Comparison of ENCODE assay signal across 37 cellular contexts in genomic region chrX:149910178-149910695, GRCh38. TPM values are rescaled to one million over a fixed set of nuclear protein-coding genes. Genes with fewer than 3 reads are reported as not detected.
DNase-seq lines count a peak whose midpoint lies in the region; ATAC-seq, FAIRE-seq and TF ChIP-seq lines count a peak whose summit lies in the region.
"Had no signal": no experiment of that assay in that cellular context is flagged by ENCODE, and none has a peak within 500 bp of the region (broad histone marks: within the 10 kb centered on the region; RNA-seq: fewer than 3 reads in every experiment).

No MANE protein-coding gene starts in this region.

- POLR2A ChIA-PET in naive thymus-derived CD4-positive, alpha-beta T cell (lab: Charles Lee) = interaction anchor here (1.2 kb wide), 1 partner anchor 28 kb away, joined by 3 read pairs; the partner anchor contains the start of gene EOLA2

- no peaks in the 10 kb centered on the region for H3K4me1 ChIP-seq in naive thymus-derived CD4-positive, alpha-beta T cell (ENCODE audit: control insufficient read depth in 2 of 2, insufficient read depth in 2 of 2, low read length in 2 of 2)
- H3K4me1 ChIP-seq: BLaER1, gastroesophageal sphincter had no signal

- DNase-seq in NCI-H82 (lab: John Stamatoyannopoulos, UW) (peak; percentile 20), NCI-H82 treated with DMSO at 0.1 percent for 48 hours (lab: John Stamatoyannopoulos, UW; ENCODE audit: unreplicated experiment) (no peak), NCI-H69 (lab: John Stamatoyannopoulos, UW) (peak; percentile 12), omental fat pad (ENCODE audit: low spot score) (no peak), GM12891 (ENCODE audit: insufficient read length, low spot score) (no peak)
- DNase-seq in naive thymus-derived CD4-positive, alpha-beta T cell = peak in 1 of 9 donors; percentile 32
- DNase-seq: activated effector memory CD4-positive, alpha-beta T cell treated with Interleukin-2 at 50 U/mL for 16 hours; DMS79; H9; Kasumi-1; left cardiac atrium; NCI-H146; NCI-H2171 treated with DMSO at 0.1 percent for 48 hours; NCI-H524; posterior cingulate gyrus; stimulated activated CD4-positive, alpha-beta T cell treated with anti-CD3 and anti-CD28 coated beads, Interleukin-12 subunit alpha, Interleukin-12 subunit beta, amount 100 ng/mL, for 4 hours; stimulated activated CD4-positive, alpha-beta T cell treated with anti-CD3 and anti-CD28 coated beads, Interleukin-4, amount 100 ng/mL, for 1 hour; T-helper 17 cell; trophoblast cell had no signal

- intact Hi-C loops in naive thymus-derived CD4-positive, alpha-beta T cell (cut with micrococcal nuclease) = no loop called here

- H3K4me3 ChIP-seq in naive thymus-derived CD4-positive, alpha-beta T cell (ENCODE audit: low read length) = no peak overlapping the region
- H3K4me3 ChIP-seq: BLaER1, gastroesophageal sphincter, hepatocyte had no signal

- peaks cover 0 to 9% (median 4%) of the 10 kb centered on the region in 5 donors for H3K36me3 Mint-ChIP-seq in naive thymus-derived CD4-positive, alpha-beta T cell
- H3K36me3 Mint-ChIP-seq: stimulated activated effector memory CD8-positive, alpha-beta T cell treated with anti-CD3 and anti-CD28 coated beads, Interleukin-12 subunit alpha, Interleukin-12 subunit beta, amount 100 ng/mL, for 72 hours had no signal

- TF ChIP-seq CTCF in omental fat pad (IDR thresholded peaks at IDR 0.05) = no peak

- H3K27ac Mint-ChIP-seq in naive thymus-derived CD4-positive, alpha-beta T cell = peak overlapping the region in 7 of 9 donors; percentile 4 to 86 (median 46)
- H3K27ac Mint-ChIP-seq: activated CD4-positive, alpha-beta T cell treated with anti-CD3 and anti-CD28 coated beads for 36 hours; activated CD8-positive, alpha-beta T cell treated with anti-CD3 and anti-CD28 coated beads, Interleukin-2, amount 10 ng/mL, durations not matched to agents 7 days and 5 days; H9; stimulated activated effector memory CD8-positive, alpha-beta T cell treated with anti-CD3 and anti-CD28 coated beads, Interleukin-12 subunit alpha, Interleukin-12 subunit beta, amount 100 ng/mL, for 72 hours; T-helper 17 cell had no signal

- no peak overlapping the region for H3K27ac ChIP-seq in naive thymus-derived CD4-positive, alpha-beta T cell (ENCODE audit: low read depth, low read length)
- H3K27ac ChIP-seq: BLaER1, gastroesophageal sphincter, hepatocyte, RWPE1 had no signal

- peaks cover 0 to 8% (median 0%) of the 10 kb centered on the region in 7 donors for H3K4me1 Mint-ChIP-seq in naive thymus-derived CD4-positive, alpha-beta T cell
- H3K4me1 Mint-ChIP-seq: activated CD4-positive, alpha-beta T cell treated with anti-CD3 and anti-CD28 coated beads for 36 hours; central memory CD8-positive, alpha-beta T cell; H9; T-helper 17 cell had no signal

- H3K36me3 ChIP-seq in naive thymus-derived CD4-positive, alpha-beta T cell (ENCODE audit: control insufficient read depth in 2 of 3, insufficient read depth in 3 of 3, low read length in 3 of 3) = no peaks in the 10 kb centered on the region
- H3K36me3 ChIP-seq: BLaER1, gastroesophageal sphincter had no signal

- TF ChIP-seq POLR2A in GM12891 (IDR thresholded peaks at IDR 0.05; ENCODE audit: low read depth, low read length) = no peak

- H3K27me3 Mint-ChIP-seq in naive thymus-derived CD4-positive, alpha-beta T cell = peaks cover 0 to 2% (median 0%) of the 10 kb centered on the region in 5 donors
- H3K27me3 Mint-ChIP-seq: activated CD4-positive, alpha-beta T cell treated with anti-CD3 and anti-CD28 coated beads for 36 hours; central memory CD8-positive, alpha-beta T cell; T-helper 17 cell had no signal

- ATAC-seq in HG03342 (IDR thresholded peaks at IDR 0.05; ENCODE audit: unreplicated experiment) (peak; percentile 31), omental fat pad (ENCODE audit: low FRiP score) (no peak), GM19395 (IDR thresholded peaks at IDR 0.05; ENCODE audit: unreplicated experiment) (no peak)
- ATAC-seq in naive thymus-derived CD4-positive, alpha-beta T cell = no peak
- ATAC-seq: gastroesophageal sphincter, left cardiac atrium, sciatic nerve, T-helper 17 cell had no signal

- FAIRE-seq in GM12891 (lab: Jason Lieb, UNC) = no peak
- FAIRE-seq: GM19239 had no signal

- H3K27me3 ChIP-seq in naive thymus-derived CD4-positive, alpha-beta T cell (ENCODE audit: control insufficient read depth in 2 of 2, insufficient read depth in 2 of 2, low read length in 2 of 2) = no peaks in the 10 kb centered on the region
- H3K27me3 ChIP-seq: BLaER1, gastroesophageal sphincter, hepatocyte had no signal

- H3K9me3 Mint-ChIP-seq in naive thymus-derived CD4-positive, alpha-beta T cell = peaks cover 0 to 25% (median 4%) of the 10 kb centered on the region in 11 donors
- H3K9me3 Mint-ChIP-seq: central memory CD8-positive, alpha-beta T cell had no signal

- peak overlapping the region in 1 of 10 donors; percentile 30 for H3K4me3 Mint-ChIP-seq in naive thymus-derived CD4-positive, alpha-beta T cell
- H3K4me3 Mint-ChIP-seq: activated CD4-positive, alpha-beta T cell treated with anti-CD3 and anti-CD28 coated beads for 36 hours; activated CD8-positive, alpha-beta T cell treated with anti-CD3 and anti-CD28 coated beads, Interleukin-2, amount 10 ng/mL, durations not matched to agents 7 days and 5 days; central memory CD8-positive, alpha-beta T cell; H9; stimulated activated effector memory CD8-positive, alpha-beta T cell treated with anti-CD3 and anti-CD28 coated beads, Interleukin-12 subunit alpha, Interleukin-12 subunit beta, amount 100 ng/mL, for 72 hours; T-helper 17 cell had no signal

- CTCF ChIA-PET in naive thymus-derived CD4-positive, alpha-beta T cell (lab: Charles Lee) = no interaction called here

- no peaks in the 10 kb centered on the region for H3K9me3 ChIP-seq in naive thymus-derived CD4-positive, alpha-beta T cell (ENCODE audit: control insufficient read depth in 2 of 3, low read length in 3 of 3)
- H3K9me3 ChIP-seq: BLaER1, gastroesophageal sphincter had no signal

TF ChIP-seq in GM12891, 5 proteins besides CTCF, POLR2A, EP300 and RAD21:
- no peak for TF ChIP-seq PAX5 (IDR thresholded peaks at IDR 0.05; ENCODE audit: insufficient read depth, low read length, severe bottlenecking)
- no peak for TF ChIP-seq POU2F2 (IDR thresholded peaks at IDR 0.05; ENCODE audit: low read depth, low read length)
- no peak for TF ChIP-seq SPI1 (IDR thresholded peaks at IDR 0.05; ENCODE audit: low read depth, low read length)
- TF ChIP-seq TAF1 (IDR thresholded peaks at IDR 0.05; ENCODE audit: low read depth, low read length) = no peak
- TF ChIP-seq POLR2AphosphoS5 (IDR thresholded peaks at IDR 0.05; ENCODE audit: low read depth, low read length) = no peak

RNA-seq across cellular contexts. Expression of gene HSFX4, which starts 19.1 kb away (rescaled TPM):
- total RNA-seq in naive thymus-derived CD4-positive, alpha-beta T cell = not detected
- polyA plus RNA-seq in naive thymus-derived CD4-positive, alpha-beta T cell = not detected
- not detected for total RNA-seq in omental fat pad
- 0.49 TPM for polyA plus RNA-seq in GM12891 (2012; ENCODE audit: low read depth, missing spikeins)
- total RNA-seq: activated CD4-positive, alpha-beta T cell treated with anti-CD3 and anti-CD28 coated beads for 36 hours; activated CD8-positive, alpha-beta T cell treated with anti-CD3 and anti-CD28 coated beads, Interleukin-2, amount 10 ng/mL, durations not matched to agents 7 days and 5 days; dermis microvascular lymphatic vessel endothelial cell; gastroesophageal sphincter; H9; hepatocyte; left cardiac atrium; OCI-LY7; sciatic nerve; SK-MEL-5; subcutaneous adipose tissue; T-helper 17 cell had no signal
- polyA plus RNA-seq: AG04450, hepatocyte, neural cell had no signal

RNA-seq across cellular contexts. Expression of gene EOLA2, which starts 28.1 kb away (rescaled TPM):
- 10 to 100 TPM; 43.1 to 59.1 (median 45.4) TPM for total RNA-seq in naive thymus-derived CD4-positive, alpha-beta T cell
- polyA plus RNA-seq in naive thymus-derived CD4-positive, alpha-beta T cell = 10 to 100 TPM; 23.3 to 45.3 TPM
- 10 to 100 TPM; 16.2 to 42.7 (median 24.0) TPM for total RNA-seq in omental fat pad
- 36.6 TPM for polyA plus RNA-seq in GM12891 (2012; ENCODE audit: low read depth, missing spikeins)

RNA-seq across cellular contexts. Expression of gene MAGEA8, which starts 29.3 kb away (rescaled TPM):
- not detected for total RNA-seq in naive thymus-derived CD4-positive, alpha-beta T cell
- polyA plus RNA-seq in naive thymus-derived CD4-positive, alpha-beta T cell = not detected
- not detected for total RNA-seq in omental fat pad
- not detected for polyA plus RNA-seq in GM12891 (2012; ENCODE audit: low read depth, missing spikeins)
- total RNA-seq: activated CD4-positive, alpha-beta T cell treated with anti-CD3 and anti-CD28 coated beads for 36 hours; activated CD8-positive, alpha-beta T cell treated with anti-CD3 and anti-CD28 coated beads, Interleukin-2, amount 10 ng/mL, durations not matched to agents 7 days and 5 days; dermis microvascular lymphatic vessel endothelial cell; gastroesophageal sphincter; H9; hepatocyte; left cardiac atrium; OCI-LY7; sciatic nerve; SK-MEL-5; subcutaneous adipose tissue; T-helper 17 cell had no signal
- polyA plus RNA-seq: AG04450, hepatocyte, neural cell had no signal

Comparison
In these comparisons a context has a peak if more than half of its experiments do, and no peak if none do; other contexts are left out.
1. DNase-seq: peak in NCI-H82 (single experiment) and NCI-H69 (single experiment); none in NCI-H82 treated with DMSO at 0.1 percent for 48 hours (single experiment), omental fat pad (single experiment) and GM12891 (single experiment).